16 cellular contexts compared by ENCODE assay signal in the genomic region with DNA sequence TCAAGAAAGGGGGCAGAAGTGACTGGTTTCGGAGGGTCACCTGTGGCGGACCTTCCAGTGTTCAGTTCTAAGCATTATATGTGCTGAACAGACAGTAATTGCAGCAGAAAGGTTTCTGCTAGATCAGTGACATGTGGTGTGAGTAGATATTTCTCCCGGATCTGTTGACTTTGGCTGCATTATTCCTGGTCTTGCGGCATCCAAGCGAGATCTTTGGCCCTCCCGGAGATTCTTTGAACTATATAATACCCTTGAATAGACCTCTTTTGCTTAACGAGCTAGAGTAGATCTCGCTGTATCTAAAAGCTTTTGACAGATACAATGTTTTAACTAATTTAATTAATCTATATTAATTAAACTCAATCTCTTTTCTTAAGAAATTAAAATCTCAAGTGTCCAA.
DNase-seq lines count a peak whose midpoint lies in the region; ATAC-seq, FAIRE-seq and TF ChIP-seq lines count a peak whose summit lies in the region.
"Had no signal": no experiment of that assay in that cellular context is flagged by ENCODE, and none has a peak within 500 bp of the region (broad histone marks: within the 10 kb centered on the region; RNA-seq: fewer than 3 reads in every experiment).

No MANE protein-coding gene starts in this region.

- CTCF ChIA-PET in CD8-positive, alpha-beta T cell (lab: Charles Lee): no interaction called here

- intact Hi-C loops in right lobe of liver (cut with DNase I): no loop called here
- intact Hi-C loops in CD8-positive, alpha-beta T cell (cut with DNase I, micrococcal nuclease): no loop called here

- H3K9me3 Mint-ChIP-seq in CD8-positive, alpha-beta T cell: peaks cover 14% of the 10 kb centered on the region

- H3K27ac Mint-ChIP-seq in CD8-positive, alpha-beta T cell: no peak overlapping the region
- H3K27ac Mint-ChIP-seq: B cell; CD4-positive, CD25-positive, alpha-beta regulatory T cell had no signal

- no peak for FAIRE-seq in urothelium cell line (lab: Jason Lieb, UNC)
- FAIRE-seq: D721Med, G401.6, GM12891 had no signal

- H3K4me1 Mint-ChIP-seq in CD8-positive, alpha-beta T cell (ENCODE audit: low read depth): no peaks in the 10 kb centered on the region
- H3K4me1 Mint-ChIP-seq: B cell; CD4-positive, CD25-positive, alpha-beta regulatory T cell had no signal

- WGBS in right lobe of liver (ENCODE audit: insufficient coverage, low coverage, low lambda C conversion rate, missing lambda C conversion rate): 41% methylated on average over 7 of the region's 8 CpGs

- no peaks in the 10 kb centered on the region for H3K36me3 Mint-ChIP-seq in CD8-positive, alpha-beta T cell
- H3K36me3 Mint-ChIP-seq: CD4-positive, CD25-positive, alpha-beta regulatory T cell had no signal

- TF ChIP-seq POLR2A in right lobe of liver (IDR thresholded peaks at IDR 0.05): no peak

- H3K4me3 ChIP-seq in fibroblast of the aortic adventitia (ENCODE audit: low read depth, low read length) (no peak overlapping the region), right lobe of liver (no peak overlapping the region)
- H3K4me3 ChIP-seq in CD8-positive, alpha-beta T cell (ENCODE audit: low read depth, low read length): no peak overlapping the region
- H3K4me3 ChIP-seq: BLaER1 treated with 17β-estradiol and CSF1 and Interleukin-3, amounts not matched to agents 10 nM and 100 nM; GM23248; HAP-1 had no signal

- TF ChIP-seq CTCF in fibroblast of the aortic adventitia (IDR thresholded peaks at IDR 0.05; ENCODE audit: insufficient read depth, low read length) (no peak), right lobe of liver (IDR thresholded peaks at IDR 0.05) (no peak)
- TF ChIP-seq CTCF in CD8-positive, alpha-beta T cell (IDR thresholded peaks at IDR 0.05): no peak

- H3K36me3 ChIP-seq in right lobe of liver: no peaks in the 10 kb centered on the region
- no peaks in the 10 kb centered on the region for H3K36me3 ChIP-seq in CD8-positive, alpha-beta T cell (ENCODE audit: insufficient read depth, low read length)
- H3K36me3 ChIP-seq: BLaER1 treated with 17β-estradiol and CSF1 and Interleukin-3, amounts not matched to agents 10 nM and 100 nM; HAP-1 had no signal

- DNase-seq in NCI-H446 treated with DMSO at 0.1 percent for 48 hours (lab: John Stamatoyannopoulos, UW): peak; percentile 49
- DNase-seq in astrocyte of the hippocampus (ENCODE audit: low read depth, low spot score): peak; percentile 13
- DNase-seq in fibroblast of the aortic adventitia (ENCODE audit: low read depth): peak; percentile 8
- peak; percentile 25 to 73 (median 54) for DNase-seq in right lobe of liver
- no peak for DNase-seq in CD8-positive, alpha-beta T cell
- DNase-seq in urothelium cell line (ENCODE audit: low spot score): no peak
- DNase-seq: Caco-2; CD4-positive, CD25-positive, alpha-beta regulatory T cell; GM23248 had no signal

- no peaks in the 10 kb centered on the region for H3K9me3 ChIP-seq in right lobe of liver
- H3K9me3 ChIP-seq in CD8-positive, alpha-beta T cell (ENCODE audit: low read length): no peaks in the 10 kb centered on the region
- H3K9me3 ChIP-seq: BLaER1 treated with 17β-estradiol and CSF1 and Interleukin-3, amounts not matched to agents 10 nM and 100 nM; Caco-2; HAP-1 had no signal

- POLR2A ChIA-PET in CD8-positive, alpha-beta T cell (lab: Charles Lee): no interaction called here

- peak overlapping the region in 1 of 3 donors; percentile 67 for H3K27ac ChIP-seq in right lobe of liver
- no peak overlapping the region for H3K27ac ChIP-seq in CD8-positive, alpha-beta T cell (ENCODE audit: low read depth, low read length)
- H3K27ac ChIP-seq: BLaER1 treated with 17β-estradiol and CSF1 and Interleukin-3, amounts not matched to agents 10 nM and 100 nM; GM23248 had no signal

- ATAC-seq in right lobe of liver (peak; percentile 96 to 99 (median 98)), HG03175 (IDR thresholded peaks at IDR 0.05; ENCODE audit: unreplicated experiment) (no peak)
- no peak for ATAC-seq in CD8-positive, alpha-beta T cell

- no peaks in the 10 kb centered on the region for H3K27me3 ChIP-seq in right lobe of liver
- no peaks in the 10 kb centered on the region for H3K27me3 ChIP-seq in CD8-positive, alpha-beta T cell (ENCODE audit: insufficient read depth, low read length)
- H3K27me3 ChIP-seq: BLaER1 treated with 17β-estradiol and CSF1 and Interleukin-3, amounts not matched to agents 10 nM and 100 nM had no signal

- peaks cover 0 to 4% (median 0%) of the 10 kb centered on the region in 4 donors for H3K4me1 ChIP-seq in right lobe of liver
- no peaks in the 10 kb centered on the region for H3K4me1 ChIP-seq in CD8-positive, alpha-beta T cell (ENCODE audit: insufficient read depth, low read length)
- H3K4me1 ChIP-seq: BLaER1 treated with 17β-estradiol and CSF1 and Interleukin-3, amounts not matched to agents 10 nM and 100 nM; Caco-2; HAP-1 had no signal

- no peaks in the 10 kb centered on the region for H3K27me3 Mint-ChIP-seq in CD8-positive, alpha-beta T cell (ENCODE audit: low read depth)
- H3K27me3 Mint-ChIP-seq: B cell; CD4-positive, CD25-positive, alpha-beta regulatory T cell had no signal

- no peak overlapping the region for H3K4me3 Mint-ChIP-seq in CD8-positive, alpha-beta T cell
- H3K4me3 Mint-ChIP-seq: B cell; CD4-positive, CD25-positive, alpha-beta regulatory T cell had no signal

Comparison
In these comparisons a context has a peak if more than half of its experiments do, and no peak if none do; other contexts are left out.
1. DNase-seq: peak in NCI-H446 treated with DMSO at 0.1 percent for 48 hours (single experiment), astrocyte of the hippocampus (single experiment), fibroblast of the aortic adventitia (single experiment) and right lobe of liver (3 of 3); none in CD8-positive, alpha-beta T cell (0 of 7) and urothelium cell line (single experiment).
2. ATAC-seq: peak in right lobe of liver (4 of 4); none in CD8-positive, alpha-beta T cell (single experiment) and HG03175 (single experiment).